In genomic region chr22:30675436-30675835, GRCh38 we compare ENCODE assay signal across 24 cellular contexts. TPM values are rescaled to one million over a fixed set of nuclear protein-coding genes. Genes with fewer than 3 reads are reported as not detected.
DNase-seq lines count a peak whose midpoint lies in the region; TF ChIP-seq lines count a peak whose summit lies in the region.
"Had no signal": no experiment of that assay in that cellular context is flagged by ENCODE, and none has a peak within 500 bp of the region (broad histone marks: within the 10 kb centered on the region; RNA-seq: fewer than 3 reads in every experiment).

No MANE protein-coding gene starts in this region.

- H3K4me3 ChIP-seq in Jurkat, Clone E6-1 (ENCODE audit: low read length), result no peak overlapping the region
- H3K4me3 ChIP-seq: coronary artery, esophagus squamous epithelium, gastroesophageal sphincter, lower lobe of right lung, mucosa of descending colon, ovary had no signal

- in situ Hi-C loops in GM13977 (cut with MboI; ENCODE audit: low pct_unique_long_range_greater_than_20kb, low sequenced_read_pairs, unreplicated experiment), result no loop called here

- peak; percentile 54 for DNase-seq in Jurkat, Clone E6-1 (ENCODE audit: low read depth, low spot score)
- DNase-seq in NCI-H146 (lab: John Stamatoyannopoulos, UW) (peak; percentile 79), NCI-H82 treated with DMSO at 0.1 percent for 48 hours (lab: John Stamatoyannopoulos, UW; ENCODE audit: unreplicated experiment) (peak; percentile 14), retina (peak; percentile 13), NCI-H345 treated with DMSO at 0.1 percent for 48 hours (lab: John Stamatoyannopoulos, UW; ENCODE audit: unreplicated experiment) (no peak), GM13977 (ENCODE audit: low spot score) (no peak), cerebellum (ENCODE audit: low spot score) (no peak)
- DNase-seq: activated B cell treated with CpG ODN at 0.5 μM for 24 hours; activated naive CD4-positive, alpha-beta T cell treated with anti-CD3 and anti-CD28 coated beads, Interleukin-2, amount 10 ng/mL, durations not matched to agents 7 days and 5 days; esophagus squamous epithelium; IMR-90; lower lobe of right lung; mucosa of descending colon; NCI-H2029; NCI-H510A treated with DMSO at 0.1 percent for 48 hours; nephron progenitor cell; ovary; right cardiac atrium; RPMI8226; stimulated activated CD4-positive, alpha-beta T cell treated with anti-CD3 and anti-CD28 coated beads, Interleukin-4, amount 100 ng/mL, for 24 hours; stimulated activated naive B cell treated with anti-CD40 and anti-IgM and Interleukin-4, amounts not matched to agents 10 μg/mL and 1 μg/mL and 100 μg/mL, for 72 hours; T-helper 9 cell had no signal

- no peak for TF ChIP-seq CTCF in GM13977 (IDR thresholded peaks at IDR 0.05; ENCODE audit: extremely low read depth, insufficient read depth, missing control alignments)

RNA-seq across cellular contexts. Expression of gene DUSP18, which starts 7.8 kb away (rescaled TPM):
- 5.1 TPM for polyA plus RNA-seq in Jurkat, Clone E6-1 (2012; ENCODE audit: insufficient read depth, insufficient read length)
- 29.3 TPM for total RNA-seq in cerebellum

RNA-seq across cellular contexts. Expression of gene OSBP2, which starts 19.2 kb away (rescaled TPM):
- polyA plus RNA-seq in Jurkat, Clone E6-1 (2012; ENCODE audit: insufficient read depth, insufficient read length), result 7.1 TPM
- 26.7 TPM for total RNA-seq in cerebellum

RNA-seq across cellular contexts. Expression of gene SLC35E4, which starts 39.9 kb away (rescaled TPM):
- 0.96 TPM for polyA plus RNA-seq in Jurkat, Clone E6-1 (2012; ENCODE audit: insufficient read depth, insufficient read length)
- 5.0 TPM for total RNA-seq in cerebellum

Comparison
In these comparisons a context has a peak if more than half of its experiments do, and no peak if none do; other contexts are left out.
1. DNase-seq: peak in Jurkat, Clone E6-1 (single experiment), NCI-H146 (single experiment), NCI-H82 treated with DMSO at 0.1 percent for 48 hours (single experiment) and retina (single experiment); none in NCI-H345 treated with DMSO at 0.1 percent for 48 hours (single experiment), GM13977 (single experiment) and cerebellum (single experiment).